In the genomic region with DNA sequence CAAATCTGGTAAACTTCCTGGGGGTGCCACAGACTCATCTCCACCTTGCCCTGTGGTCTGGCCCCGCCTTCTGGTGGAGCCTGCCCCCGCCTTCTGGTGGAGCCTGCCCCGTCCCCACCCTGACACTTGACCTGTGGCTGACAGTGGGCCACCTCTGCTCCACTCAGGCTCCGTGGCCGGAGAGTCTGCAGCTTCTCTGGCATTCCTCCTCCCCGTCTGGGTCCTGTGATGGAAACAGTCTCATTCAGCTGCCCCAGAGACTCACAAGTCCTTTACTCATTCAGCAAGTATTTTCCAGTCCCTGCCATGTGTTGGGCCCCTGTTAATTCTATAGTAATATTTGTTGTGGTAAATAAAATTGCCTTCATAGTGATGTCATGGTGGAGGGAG, we compare ENCODE assay signal across 28 cellular contexts. TPM values are rescaled to one million over a fixed set of nuclear protein-coding genes. Genes with fewer than 3 reads are reported as not detected.
DNase-seq lines count a peak whose midpoint lies in the region; ATAC-seq, FAIRE-seq and TF ChIP-seq lines count a peak whose summit lies in the region.
"Had no signal": no experiment of that assay in that cellular context is flagged by ENCODE, and none has a peak within 500 bp of the region (broad histone marks: within the 10 kb centered on the region; RNA-seq: fewer than 3 reads in every experiment).

No MANE protein-coding gene starts in this region.

- in situ Hi-C loops in K562 (cut with MboI): no loop called here

- H3K9me3 ChIP-seq in K562 (replicated peaks; ENCODE audit: control insufficient read depth, insufficient read depth, low read depth, low read length): no peaks in the 10 kb centered on the region
- H3K9me3 ChIP-seq in upper lobe of right lung: no peaks in the 10 kb centered on the region
- H3K9me3 ChIP-seq: breast epithelium had no signal

- 4% methylated on average over 6 of the region's 6 CpGs for WGBS in K562 (ENCODE audit: insufficient coverage, low coverage, missing lambda C conversion rate)

- H3K4me1 ChIP-seq in K562 (replicated peaks in 1 of 2; ENCODE audit: control insufficient read depth in 2 of 2, insufficient read depth in 2 of 2, low read length in 2 of 2): peaks cover 5 to 13% of the 10 kb centered on the region in 2 experiments; a peak in 2 of 5 replicates
- no peaks in the 10 kb centered on the region for H3K4me1 ChIP-seq in upper lobe of right lung
- H3K4me1 ChIP-seq: breast epithelium had no signal

- BruUV-seq in K562 (replicated peaks; lab: Mats Ljungman, UMichigan): no TSS peak

- peak; percentile 61 for ATAC-seq in K562
- ATAC-seq in upper lobe of right lung: peak; percentile 12
- ATAC-seq in GM21786 (IDR thresholded peaks at IDR 0.05; ENCODE audit: unreplicated experiment): no peak
- ATAC-seq in activated naive CD4-positive, alpha-beta T cell treated with anti-CD3 and anti-CD28 coated beads, Interleukin-2, amount 50 U/mL, for 72 hours: no peak
- no peak for ATAC-seq in GM21529 (IDR thresholded peaks at IDR 0.05; ENCODE audit: unreplicated experiment)
- ATAC-seq: activated CD4-positive, alpha-beta T cell treated with anti-CD3 and anti-CD28 coated beads for 36 hours; left lobe of liver; stimulated activated naive CD8-positive, alpha-beta T cell treated with anti-CD3 and anti-CD28 coated beads, Interleukin-15, amount 100 ng/mL, for 72 hours had no signal

- TF ChIP-seq POLR2A in H54 (IDR thresholded peaks at IDR 0.05; ENCODE audit: low read depth, low read length): no peak
- TF ChIP-seq POLR2A in K562 (conservative IDR thresholded peaks at IDR 0.05): no peak

- no peaks in the 10 kb centered on the region for H4K20me1 ChIP-seq in K562 (replicated peaks; ENCODE audit: control insufficient read depth, insufficient read depth, low read length)

- FAIRE-seq in H54 (lab: Jason Lieb, UNC): no peak
- no peak for FAIRE-seq in K562 (lab: Jason Lieb, UNC)
- FAIRE-seq: endothelial cell of umbilical vein, TTC549 had no signal

- no peaks in the 10 kb centered on the region for H3K9me3 Mint-ChIP-seq in activated naive CD4-positive, alpha-beta T cell treated with anti-CD3 and anti-CD28 coated beads, Interleukin-2, amount 50 U/mL, for 72 hours
- H3K9me3 Mint-ChIP-seq: activated T-helper 1 cell treated with anti-CD3 and anti-CD28 coated beads, Interleukin-12 subunit alpha, Interleukin-12 subunit beta, Interleukin-2, Interleukin-4 antibody, amounts not matched to agents 30 ng/mL and 10 ng/mL and 1 ng/mL, durations not matched to agents 14 hours and 24 hours and 36 hours; IgD-negative memory B cell; neural crest cell; stimulated activated naive CD8-positive, alpha-beta T cell treated with anti-CD3 and anti-CD28 coated beads, Interleukin-15, amount 100 ng/mL, for 72 hours had no signal

- H3K79me2 ChIP-seq in K562 (ENCODE audit: control insufficient read depth, insufficient read depth, low read length): no peaks in the 10 kb centered on the region

- H3K27ac Mint-ChIP-seq in activated naive CD4-positive, alpha-beta T cell treated with anti-CD3 and anti-CD28 coated beads, Interleukin-2, amount 50 U/mL, for 72 hours: no peak overlapping the region
- H3K27ac Mint-ChIP-seq: activated CD4-positive, alpha-beta T cell treated with anti-CD3 and anti-CD28 coated beads for 36 hours; activated naive CD8-positive, alpha-beta T cell; activated T-helper 1 cell treated with anti-CD3 and anti-CD28 coated beads, Interleukin-12 subunit alpha, Interleukin-12 subunit beta, Interleukin-2, Interleukin-4 antibody, amounts not matched to agents 30 ng/mL and 10 ng/mL and 1 ng/mL, durations not matched to agents 14 hours and 24 hours and 36 hours; IgD-negative memory B cell; stimulated activated naive CD8-positive, alpha-beta T cell treated with anti-CD3 and anti-CD28 coated beads, Interleukin-15, amount 100 ng/mL, for 72 hours had no signal

- H3K27ac ChIP-seq in K562 (ENCODE audit: extremely low read depth, low read depth, low read length) (no peak overlapping the region), upper lobe of right lung (no peak overlapping the region)
- H3K27ac ChIP-seq: breast epithelium had no signal

- TF ChIP-seq CTCF in K562 (IDR thresholded peaks at IDR 0.05 in 2 of 3, conservative IDR thresholded peaks at IDR 0.05 in 1 of 3; ENCODE audit: insufficient read depth in 2 of 3, low read depth in 1 of 3, low read length in 3 of 3) (no peak), upper lobe of right lung (IDR thresholded peaks at IDR 0.05) (no peak)

- intact Hi-C loops in K562 (cut with micrococcal nuclease): no loop called here
- intact Hi-C loops in upper lobe of right lung (cut with DNase I): no loop called here

- H3K9ac ChIP-seq in K562 (ENCODE audit: insufficient read depth in 1 of 2, low read depth in 2 of 2, low read length in 2 of 2): peak overlapping the region in 1 of 2 experiments; percentile 55; a peak in 1 of 4 replicates

- no peak overlapping the region for H3K4me2 ChIP-seq in K562 (ENCODE audit: insufficient read depth, low read length)

- DNase-seq in H54 (ENCODE audit: insufficient read length, low spot score) (peak; percentile 30), K562 (ENCODE audit: extremely low read depth in 1 of 4, low spot score in 3 of 4) (peak in 2 of 4 experiments; percentile 45 to 46), islet precursor cell (peak; percentile 84), upper lobe of right lung (no peak)
- no peak for DNase-seq in activated naive CD4-positive, alpha-beta T cell treated with anti-CD3 and anti-CD28 coated beads, Interleukin-2, amount 50 U/mL, for 72 hours (ENCODE audit: low spot score in 2 of 2)
- DNase-seq: activated CD4-positive, alpha-beta T cell treated with anti-CD3 and anti-CD28 coated beads for 36 hours; COR-L47; dermis blood vessel endothelial cell; midbrain; MM.1S; NCI-H1436 treated with DMSO at 0.1 percent for 48 hours; NCI-H2171 treated with DMSO at 0.1 percent for 48 hours; NCI-H774; OCI-M1; SHP77; stimulated activated CD4-positive, alpha-beta T cell treated with anti-CD3 and anti-CD28 coated beads, Interleukin-4, amount 100 ng/mL, for 1 hour; stimulated activated naive CD8-positive, alpha-beta T cell treated with anti-CD3 and anti-CD28 coated beads, Interleukin-15, amount 100 ng/mL, for 72 hours; trophoblast cell had no signal

- CTCF ChIA-PET in K562 (lab: Yijun Ruan, JAX; ENCODE audit: low intra/inter-chr PET ratio): no interaction called here

- no peak for TF ChIP-seq EP300 in K562 (IDR thresholded peaks at IDR 0.05; ENCODE audit: low read length)

- POLR2A ChIA-PET in K562 (lab: Yijun Ruan, JAX): interaction anchor here (0.5 to 1.1 kb wide), 2 partner anchors 12 to 28 kb away, joined by 3 to 4 read pairs; no protein-coding TSS in a partner anchor

- H3K4me3 ChIP-seq in K562 (no peak overlapping the region), upper lobe of right lung (no peak overlapping the region)
- H3K4me3 ChIP-seq: breast epithelium had no signal

- no peaks in the 10 kb centered on the region for H3K36me3 Mint-ChIP-seq in activated naive CD4-positive, alpha-beta T cell treated with anti-CD3 and anti-CD28 coated beads, Interleukin-2, amount 50 U/mL, for 72 hours
- H3K36me3 Mint-ChIP-seq: activated naive CD8-positive, alpha-beta T cell had no signal

- TF ChIP-seq RAD21 in K562 (CRISPR knock-in tag; conservative IDR thresholded peaks at IDR 0.05 in 1 of 2, IDR thresholded peaks at IDR 0.05 in 1 of 2): no peak

- H3K27me3 ChIP-seq in K562 (ENCODE audit: control insufficient read depth in 2 of 2, insufficient read depth in 2 of 2, low read length in 2 of 2): peaks cover 8 to 14% of the 10 kb centered on the region in 2 experiments; a peak in 3 of 5 replicates
- H3K27me3 ChIP-seq in upper lobe of right lung: no peaks in the 10 kb centered on the region
- H3K27me3 ChIP-seq: breast epithelium had no signal

- H3K36me3 ChIP-seq in K562 (ENCODE audit: control insufficient read depth, insufficient read depth, low read length): no peaks in the 10 kb centered on the region
- no peaks in the 10 kb centered on the region for H3K36me3 ChIP-seq in upper lobe of right lung
- H3K36me3 ChIP-seq: breast epithelium had no signal

- H2AFZ ChIP-seq in K562 (ENCODE audit: low read depth, low read length): no peak overlapping the region

- no peaks in the 10 kb centered on the region for H3K9me1 ChIP-seq in K562 (ENCODE audit: control insufficient read depth, insufficient read depth, low read length)

RNA-seq across cellular contexts. Expression of gene G6PC1, which starts 21.0 kb away (rescaled TPM):
- total RNA-seq in K562 (2011; cell fraction: chromatin; rRNA removed; ENCODE audit: low replicate concordance): not detected in 2 replicates
- not detected in 2 replicates for total RNA-seq in K562 (2011; cell fraction: nucleolus; rRNA removed)
- not detected in 2 replicates for total RNA-seq in K562 (2011; cell fraction: nucleoplasm; rRNA removed)
- total RNA-seq in K562 (2014; rRNA removed): not detected in 2 replicates
- total RNA-seq in K562 (2014; rRNA removed; fragmentation: Illumina TruSeq; extraction: Trizol): not detected in 2 replicates
- total RNA-seq in K562 (2015; rRNA removed; fragmentation: Illumina TruSeq; extraction: Trizol): not detected in 2 replicates
- not detected in 2 replicates for total RNA-seq in K562 (2021)
- polyA plus RNA-seq in K562 (2011; rRNA removed): not detected in 2 replicates
- not detected in 2 replicates for polyA plus RNA-seq in K562 (2011; cell fraction: cytosol; rRNA removed)
- polyA plus RNA-seq in K562 (2011; cell fraction: nucleus; rRNA removed): not detected in 2 replicates
- polyA plus RNA-seq in K562 (2012): not detected in 2 replicates
- not detected in 2 replicates for polyA plus RNA-seq in K562 (2014; fragmentation: Illumina TruSeq; extraction: Trizol)
- not detected for polyA plus RNA-seq in K562 (2014; fragmentation: Nextera tagmentation; extraction: Ambion mirVana)
- polyA plus RNA-seq in K562 (2014; rRNA removed): not detected in 2 replicates
- not detected in 2 replicates for polyA minus RNA-seq in K562 (2011; rRNA and poly(A)+ RNA removed)
- polyA minus RNA-seq in K562 (2011; cell fraction: cytosol; rRNA and poly(A)+ RNA removed): not detected in 2 replicates
- polyA minus RNA-seq in K562 (2011; cell fraction: nucleus; rRNA and poly(A)+ RNA removed): not detected in 2 replicates
- total RNA-seq in upper lobe of right lung: not detected
- total RNA-seq in activated naive CD4-positive, alpha-beta T cell treated with anti-CD3 and anti-CD28 coated beads, Interleukin-2, amount 50 U/mL, for 72 hours: not detected
- total RNA-seq: activated CD4-positive, alpha-beta T cell treated with anti-CD3 and anti-CD28 coated beads for 36 hours; activated T-helper 1 cell treated with anti-CD3 and anti-CD28 coated beads, Interleukin-12 subunit alpha, Interleukin-12 subunit beta, Interleukin-2, Interleukin-4 antibody, amounts not matched to agents 30 ng/mL and 10 ng/mL and 1 ng/mL, durations not matched to agents 14 hours and 24 hours and 36 hours; breast epithelium; dermis blood vessel endothelial cell; endothelial cell of umbilical vein; neural crest cell had no signal
- polyA plus RNA-seq: endothelial cell of umbilical vein, IgD-negative memory B cell had no signal

RNA-seq across cellular contexts. Expression of gene AOC3, which starts 28.6 kb away (rescaled TPM):
- 2.1 and 2.8 TPM in 2 replicates for total RNA-seq in K562 (2011; cell fraction: chromatin; rRNA removed; ENCODE audit: low replicate concordance)
- total RNA-seq in K562 (2011; cell fraction: nucleolus; rRNA removed): 1.2 and 1.6 TPM in 2 replicates
- 1.5 and 1.6 TPM in 2 replicates for total RNA-seq in K562 (2011; cell fraction: nucleoplasm; rRNA removed)
- total RNA-seq in K562 (2014; rRNA removed) (0.09 and 0.16 TPM in 2 replicates), K562 (2014; rRNA removed; fragmentation: Illumina TruSeq; extraction: Trizol) (0.06 TPM in 1 of 2 replicates, not detected in the other), K562 (2015; rRNA removed; fragmentation: Illumina TruSeq; extraction: Trizol) (0.14 and 0.23 TPM in 2 replicates), K562 (2021) (0.42 and 0.47 TPM in 2 replicates), upper lobe of right lung (235 TPM)
- polyA plus RNA-seq in K562 (2011; rRNA removed) (0.22 and 0.55 TPM in 2 replicates), K562 (2014; fragmentation: Illumina TruSeq; extraction: Trizol) (0.25 and 0.27 TPM in 2 replicates), K562 (2014; fragmentation: Nextera tagmentation; extraction: Ambion mirVana) (not detected), K562 (2014; rRNA removed) (0.23 and 0.32 TPM in 2 replicates)
- 0.13 and 0.31 TPM in 2 replicates for polyA plus RNA-seq in K562 (2011; cell fraction: cytosol; rRNA removed)
- 2.5 and 2.9 TPM in 2 replicates for polyA plus RNA-seq in K562 (2011; cell fraction: nucleus; rRNA removed)
- polyA plus RNA-seq in K562 (2012): 0.17 and 0.69 TPM in 2 replicates
- polyA minus RNA-seq in K562 (2011; rRNA and poly(A)+ RNA removed): 0.07 and 0.30 TPM in 2 replicates
- polyA minus RNA-seq in K562 (2011; cell fraction: cytosol; rRNA and poly(A)+ RNA removed): not detected in 2 replicates
- polyA minus RNA-seq in K562 (2011; cell fraction: nucleus; rRNA and poly(A)+ RNA removed): 0.44 and 0.54 TPM in 2 replicates
- 1 to 10 TPM; 3.0 to 5.0 TPM for total RNA-seq in activated naive CD4-positive, alpha-beta T cell treated with anti-CD3 and anti-CD28 coated beads, Interleukin-2, amount 50 U/mL, for 72 hours
- polyA plus RNA-seq: IgD-negative memory B cell had no signal

RNA-seq across cellular contexts. Expression of gene AOC2, which starts 35.2 kb away (rescaled TPM):
- total RNA-seq in K562 (2011; cell fraction: chromatin; rRNA removed; ENCODE audit: low replicate concordance): 6.7 and 16.0 TPM in 2 replicates
- total RNA-seq in K562 (2011; cell fraction: nucleolus; rRNA removed): 9.3 and 11.5 TPM in 2 replicates
- total RNA-seq in K562 (2011; cell fraction: nucleoplasm; rRNA removed): 6.6 and 7.0 TPM in 2 replicates
- 0.36 and 0.69 TPM in 2 replicates for total RNA-seq in K562 (2014; rRNA removed)
- 0.29 and 0.35 TPM in 2 replicates for total RNA-seq in K562 (2014; rRNA removed; fragmentation: Illumina TruSeq; extraction: Trizol)
- total RNA-seq in K562 (2015; rRNA removed; fragmentation: Illumina TruSeq; extraction: Trizol): 0.49 and 0.58 TPM in 2 replicates
- total RNA-seq in K562 (2021): 0.91 and 1.1 TPM in 2 replicates
- 0.49 and 0.54 TPM in 2 replicates for polyA plus RNA-seq in K562 (2011; rRNA removed)
- polyA plus RNA-seq in K562 (2011; cell fraction: cytosol; rRNA removed): 0.52 and 0.79 TPM in 2 replicates
- polyA plus RNA-seq in K562 (2011; cell fraction: nucleus; rRNA removed): 3.3 and 4.4 TPM in 2 replicates
- polyA plus RNA-seq in K562 (2012): 0.38 and 0.72 TPM in 2 replicates
- 0.37 and 0.51 TPM in 2 replicates for polyA plus RNA-seq in K562 (2014; fragmentation: Illumina TruSeq; extraction: Trizol)
- under 1 TPM; 0.08 to 0.11 TPM for polyA plus RNA-seq in K562 (2014; fragmentation: Nextera tagmentation; extraction: Ambion mirVana)
- polyA plus RNA-seq in K562 (2014; rRNA removed): 0.88 TPM in 2 replicates
- 0.69 and 0.95 TPM in 2 replicates for polyA minus RNA-seq in K562 (2011; rRNA and poly(A)+ RNA removed)
- polyA minus RNA-seq in K562 (2011; cell fraction: cytosol; rRNA and poly(A)+ RNA removed): 0.48 TPM in 1 of 2 replicates, not detected in the other
- 3.6 and 4.2 TPM in 2 replicates for polyA minus RNA-seq in K562 (2011; cell fraction: nucleus; rRNA and poly(A)+ RNA removed)
- 2.0 TPM for total RNA-seq in upper lobe of right lung
- total RNA-seq in activated naive CD4-positive, alpha-beta T cell treated with anti-CD3 and anti-CD28 coated beads, Interleukin-2, amount 50 U/mL, for 72 hours: 1 to 10 TPM; 3.6 to 6.1 TPM
- polyA plus RNA-seq: IgD-negative memory B cell had no signal

RNA-seq across cellular contexts. Expression of gene PSME3, which starts 46.4 kb away (rescaled TPM):
- 68.2 and 105 TPM in 2 replicates for total RNA-seq in K562 (2011; cell fraction: chromatin; rRNA removed; ENCODE audit: low replicate concordance)
- total RNA-seq in K562 (2011; cell fraction: nucleolus; rRNA removed): 64.3 and 78.7 TPM in 2 replicates
- 82.3 and 119 TPM in 2 replicates for total RNA-seq in K562 (2011; cell fraction: nucleoplasm; rRNA removed)
- total RNA-seq in K562 (2014; rRNA removed): 141 and 143 TPM in 2 replicates
- total RNA-seq in K562 (2014; rRNA removed; fragmentation: Illumina TruSeq; extraction: Trizol): 137 and 145 TPM in 2 replicates
- 128 and 131 TPM in 2 replicates for total RNA-seq in K562 (2015; rRNA removed; fragmentation: Illumina TruSeq; extraction: Trizol)
- 228 and 239 TPM in 2 replicates for total RNA-seq in K562 (2021)
- 86.5 and 167 TPM in 2 replicates for polyA plus RNA-seq in K562 (2011; rRNA removed)
- 83.3 and 119 TPM in 2 replicates for polyA plus RNA-seq in K562 (2011; cell fraction: cytosol; rRNA removed)
- polyA plus RNA-seq in K562 (2011; cell fraction: nucleus; rRNA removed): 44.6 and 64.5 TPM in 2 replicates
- polyA plus RNA-seq in K562 (2012): 103 and 158 TPM in 2 replicates
- polyA plus RNA-seq in K562 (2014; fragmentation: Illumina TruSeq; extraction: Trizol): 272 and 275 TPM in 2 replicates
- polyA plus RNA-seq in K562 (2014; fragmentation: Nextera tagmentation; extraction: Ambion mirVana): 10 to 100 TPM; 31.2 to 43.2 TPM
- 177 and 180 TPM in 2 replicates for polyA plus RNA-seq in K562 (2014; rRNA removed)
- 71.7 and 138 TPM in 2 replicates for polyA minus RNA-seq in K562 (2011; rRNA and poly(A)+ RNA removed)
- 27.7 and 69.4 TPM in 2 replicates for polyA minus RNA-seq in K562 (2011; cell fraction: cytosol; rRNA and poly(A)+ RNA removed)
- 27.6 and 29.9 TPM in 2 replicates for polyA minus RNA-seq in K562 (2011; cell fraction: nucleus; rRNA and poly(A)+ RNA removed)
- 89.4 TPM for total RNA-seq in upper lobe of right lung
- 10 to 100 TPM; 79.1 to 95.5 TPM for total RNA-seq in activated naive CD4-positive, alpha-beta T cell treated with anti-CD3 and anti-CD28 coated beads, Interleukin-2, amount 50 U/mL, for 72 hours

RNA-seq across cellular contexts. Expression of gene BECN1, which starts 55.5 kb away (rescaled TPM):
- total RNA-seq in K562 (2011; cell fraction: chromatin; rRNA removed; ENCODE audit: low replicate concordance): 121 and 124 TPM in 2 replicates
- 64.5 and 68.4 TPM in 2 replicates for total RNA-seq in K562 (2011; cell fraction: nucleolus; rRNA removed)
- 66.9 and 85.1 TPM in 2 replicates for total RNA-seq in K562 (2011; cell fraction: nucleoplasm; rRNA removed)
- total RNA-seq in K562 (2014; rRNA removed) (81.1 and 81.7 TPM in 2 replicates), K562 (2014; rRNA removed; fragmentation: Illumina TruSeq; extraction: Trizol) (49.6 and 58.6 TPM in 2 replicates), K562 (2015; rRNA removed; fragmentation: Illumina TruSeq; extraction: Trizol) (48.1 and 52.7 TPM in 2 replicates), K562 (2021) (52.3 and 57.3 TPM in 2 replicates), upper lobe of right lung (66.7 TPM)
- polyA plus RNA-seq in K562 (2011; rRNA removed) (34.1 and 55.9 TPM in 2 replicates), K562 (2014; fragmentation: Illumina TruSeq; extraction: Trizol) (57.8 and 68.1 TPM in 2 replicates), K562 (2014; fragmentation: Nextera tagmentation; extraction: Ambion mirVana) (10 to 100 TPM; 26.0 to 28.6 TPM), K562 (2014; rRNA removed) (64.7 and 71.5 TPM in 2 replicates)
- polyA plus RNA-seq in K562 (2011; cell fraction: cytosol; rRNA removed): 24.3 and 49.2 TPM in 2 replicates
- polyA plus RNA-seq in K562 (2011; cell fraction: nucleus; rRNA removed): 77.8 and 107 TPM in 2 replicates
- polyA plus RNA-seq in K562 (2012): 37.5 and 43.1 TPM in 2 replicates
- polyA minus RNA-seq in K562 (2011; rRNA and poly(A)+ RNA removed): 41.0 and 65.0 TPM in 2 replicates
- 19.1 and 28.2 TPM in 2 replicates for polyA minus RNA-seq in K562 (2011; cell fraction: cytosol; rRNA and poly(A)+ RNA removed)
- polyA minus RNA-seq in K562 (2011; cell fraction: nucleus; rRNA and poly(A)+ RNA removed): 44.0 and 47.8 TPM in 2 replicates
- total RNA-seq in activated naive CD4-positive, alpha-beta T cell treated with anti-CD3 and anti-CD28 coated beads, Interleukin-2, amount 50 U/mL, for 72 hours: 10 to 100 TPM; 84.5 to 86.1 TPM

Comparison
In these comparisons a context has a peak if more than half of its experiments do, and no peak if none do; other contexts are left out.
1. DNase-seq: peak in H54 (single experiment) and islet precursor cell (single experiment); none in upper lobe of right lung (single experiment) and activated naive CD4-positive, alpha-beta T cell treated with anti-CD3 and anti-CD28 coated beads, Interleukin-2, amount 50 U/mL, for 72 hours (0 of 2).
2. ATAC-seq: peak in K562 (single experiment) and upper lobe of right lung (single experiment); none in GM21786 (single experiment), activated naive CD4-positive, alpha-beta T cell treated with anti-CD3 and anti-CD28 coated beads, Interleukin-2, amount 50 U/mL, for 72 hours (0 of 2) and GM21529 (single experiment).
3. RNA of gene AOC3, which starts 28.6 kb away (total RNA-seq): 235 TPM in upper lobe of right lung (single experiment); 3.0 to 5.0 TPM in activated naive CD4-positive, alpha-beta T cell treated with anti-CD3 and anti-CD28 coated beads, Interleukin-2, amount 50 U/mL, for 72 hours and 0.06 to 2.8 TPM in K562; every median in the first group is over 10 times any median in the second.